In the genomic region with DNA sequence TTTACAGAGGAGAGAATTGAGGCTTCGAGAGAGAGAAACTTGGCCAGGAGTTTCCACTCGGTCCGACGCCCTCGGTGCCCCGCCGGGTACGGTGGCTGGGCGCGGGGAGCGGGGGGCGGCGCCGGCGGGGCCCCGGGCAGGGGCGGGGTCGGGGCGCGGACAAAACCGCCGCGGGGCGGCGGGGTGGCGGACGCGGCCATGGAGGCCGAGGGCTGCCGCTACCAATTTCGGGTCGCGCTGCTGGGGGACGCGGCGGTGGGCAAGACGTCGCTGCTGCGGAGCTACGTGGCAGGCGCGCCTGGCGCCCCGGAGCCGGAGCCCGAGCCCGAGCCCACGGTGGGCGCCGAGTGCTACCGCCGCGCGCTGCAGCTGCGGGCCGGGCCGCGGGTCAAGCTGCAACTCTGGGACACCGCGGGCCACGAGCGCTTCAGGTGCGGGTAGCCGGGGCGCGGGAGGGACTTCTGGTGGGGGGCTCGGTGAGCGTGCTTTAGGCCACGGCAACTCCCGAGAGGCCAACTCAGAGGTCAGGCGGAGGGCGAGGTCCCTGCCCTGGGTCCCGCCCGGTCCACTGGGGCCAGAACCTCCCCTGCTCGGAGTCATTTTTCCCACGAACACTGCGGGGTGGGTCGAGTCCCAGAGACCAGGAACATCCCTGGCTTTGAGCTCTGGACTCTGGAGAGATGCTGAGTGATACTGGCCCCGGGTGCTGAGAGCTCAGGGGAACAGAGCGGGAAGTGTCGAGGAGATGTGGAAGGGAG, we compare ENCODE assay signal across 1 cellular context.
TF ChIP-seq lines count a peak whose summit lies in the region.

No MANE protein-coding gene starts in this region.

TF ChIP-seq in IMR-90, 13 proteins besides CTCF, POLR2A, EP300 and RAD21:
- TF ChIP-seq RFX5 (IDR thresholded peaks at IDR 0.05; ENCODE audit: low read depth, low read length) (no peak), BHLHE40 (IDR thresholded peaks at IDR 0.05; ENCODE audit: low read depth, low read length) (no peak), RCOR1 (IDR thresholded peaks at IDR 0.05; ENCODE audit: insufficient replicate concordance, low read length) (no peak)
- TF ChIP-seq, protein P1, sequence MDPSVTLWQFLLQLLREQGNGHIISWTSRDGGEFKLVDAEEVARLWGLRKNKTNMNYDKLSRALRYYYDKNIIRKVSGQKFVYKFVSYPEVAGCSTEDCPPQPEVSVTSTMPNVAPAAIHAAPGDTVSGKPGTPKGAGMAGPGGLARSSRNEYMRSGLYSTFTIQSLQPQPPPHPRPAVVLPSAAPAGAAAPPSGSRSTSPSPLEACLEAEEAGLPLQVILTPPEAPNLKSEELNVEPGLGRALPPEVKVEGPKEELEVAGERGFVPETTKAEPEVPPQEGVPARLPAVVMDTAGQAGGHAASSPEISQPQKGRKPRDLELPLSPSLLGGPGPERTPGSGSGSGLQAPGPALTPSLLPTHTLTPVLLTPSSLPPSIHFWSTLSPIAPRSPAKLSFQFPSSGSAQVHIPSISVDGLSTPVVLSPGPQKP (IDR thresholded peaks at IDR 0.05; ENCODE audit: borderline replicate concordance, low read depth, low read length) = no peak
TF ChIP-seq in IMR-90: peak in this region for 0.
